In the genomic region with DNA sequence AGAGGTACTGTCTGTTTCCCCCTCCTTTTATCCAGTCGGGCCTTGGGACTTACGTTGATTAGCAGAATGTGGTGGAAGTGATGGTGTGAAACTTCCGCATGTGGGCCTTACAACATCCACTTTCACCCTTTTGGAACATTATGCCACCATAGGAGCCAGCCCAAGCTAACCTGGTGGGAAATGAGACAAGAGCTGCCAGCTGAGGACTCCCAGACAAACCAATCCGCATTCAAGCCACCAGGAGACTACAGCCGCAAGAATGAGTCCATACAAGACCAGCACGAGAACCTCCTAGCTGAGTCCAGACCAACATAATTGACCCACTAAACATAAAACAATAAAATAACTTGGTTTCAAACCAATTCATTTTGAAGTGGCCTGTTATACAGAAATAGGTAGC, we compare ENCODE assay signal across 25 cellular contexts. TPM values are rescaled to one million over a fixed set of nuclear protein-coding genes. Genes with fewer than 3 reads are reported as not detected.
"Had no signal": no experiment of that assay in that cellular context is flagged by ENCODE, and none has a peak within 500 bp of the region (broad histone marks: within the 10 kb centered on the region; RNA-seq: fewer than 3 reads in every experiment).

No MANE protein-coding gene starts in this region.

- H3K36me3 Mint-ChIP-seq: stimulated activated effector memory CD8-positive, alpha-beta T cell treated with anti-CD3 and anti-CD28 coated beads, Interleukin-12 subunit alpha, Interleukin-12 subunit beta, amount 100 ng/mL, for 72 hours had no signal

- DNase-seq: dorsolateral prefrontal cortex; effector CD4-positive, alpha-beta T cell; foreskin keratinocyte; heart left ventricle; left cardiac atrium; left lung; mesenchymal stem cell; midbrain; naive thymus-derived CD4-positive, alpha-beta T cell; stimulated activated CD4-positive, alpha-beta T cell treated with anti-CD3 and anti-CD28 coated beads, Interleukin-12 subunit alpha, Interleukin-12 subunit beta, amount 100 ng/mL, for 4 hours; stimulated activated CD4-positive, alpha-beta T cell treated with anti-CD3 and anti-CD28 coated beads, Interleukin-1b, Interleukin-23, amount 100 ng/mL, for 48 hours; stimulated activated CD4-positive, alpha-beta T cell treated with anti-CD3 and anti-CD28 coated beads, Interleukin-4, amount 100 ng/mL, for 1 hour; stimulated activated naive CD4-positive, alpha-beta T cell treated with Interleukin-2 at 50 U/mL for 16 hours; stomach; thyroid gland; trophoblast cell had no signal

- H3K9me3 Mint-ChIP-seq: stimulated activated effector memory CD8-positive, alpha-beta T cell treated with anti-CD3 and anti-CD28 coated beads, Interleukin-12 subunit alpha, Interleukin-12 subunit beta, amount 100 ng/mL, for 72 hours had no signal

- H3K27ac Mint-ChIP-seq: stimulated activated effector memory CD8-positive, alpha-beta T cell treated with anti-CD3 and anti-CD28 coated beads, Interleukin-12 subunit alpha, Interleukin-12 subunit beta, amount 100 ng/mL, for 72 hours had no signal

- H3K4me3 Mint-ChIP-seq: naive thymus-derived CD4-positive, alpha-beta T cell; stimulated activated effector memory CD8-positive, alpha-beta T cell treated with anti-CD3 and anti-CD28 coated beads, Interleukin-12 subunit alpha, Interleukin-12 subunit beta, amount 100 ng/mL, for 72 hours had no signal

- ATAC-seq: foreskin keratinocyte; gastroesophageal sphincter; heart left ventricle; left cardiac atrium; naive thymus-derived CD4-positive, alpha-beta T cell; sciatic nerve; stimulated activated effector memory CD8-positive, alpha-beta T cell treated with anti-CD3 and anti-CD28 coated beads, Interleukin-12 subunit alpha, Interleukin-12 subunit beta, amount 100 ng/mL, for 72 hours had no signal

RNA-seq across cellular contexts. Expression of a gene that starts 9.1 kb away (rescaled TPM):
- total RNA-seq: lung microvascular endothelial cell, temporal lobe had no signal

RNA-seq across cellular contexts. Expression of a gene that starts 37.5 kb away (rescaled TPM):
- total RNA-seq: epithelial cell of proximal tubule, fibroblast of lung, foreskin keratinocyte, kidney epithelial cell, lung microvascular endothelial cell, smooth muscle cell had no signal
